Comparison of ENCODE assay signal across 11 cellular contexts in genomic region chr19:43115064-43115463, GRCh38. TPM values are rescaled to one million over a fixed set of nuclear protein-coding genes. Genes with fewer than 3 reads are reported as not detected.
"Had no signal": no experiment of that assay in that cellular context is flagged by ENCODE, and none has a peak within 500 bp of the region (broad histone marks: within the 10 kb centered on the region; RNA-seq: fewer than 3 reads in every experiment).

No MANE protein-coding gene starts in this region.

RNA-seq across cellular contexts. Expression of gene PSG2, which starts 32.6 kb away (rescaled TPM):
- total RNA-seq: OCI-LY7, PC-3, PC-9, Peyer's patch, Right ventricle myocardium inferior, Right ventricle myocardium superior, RPMI7951, SJCRH30, SJSA1, SK-MEL-5, T-cell had no signal
